In genomic region chr6:144095134-144096002, GRCh38 we compare ENCODE assay signal across 1 cellular context.
TF ChIP-seq lines count a peak whose summit lies in the region.

SF3B5 (minus strand) TSS chr6:144095573; CDS start chr6:144095497, 76 bp downstream.

TF ChIP-seq in HepG2, 621 proteins besides CTCF, POLR2A, EP300 and RAD21 (continued from another document and continues in another):
- TF ChIP-seq ARID5B (CRISPR knock-in tag; IDR thresholded peaks at IDR 0.05), result peak; percentile 64
- peak; percentile 65; the same call in 1 of the 2 replicates for TF ChIP-seq MTA1 (CRISPR knock-in tag; IDR thresholded peaks at IDR 0.05; ENCODE audit: borderline replicate concordance)
- no peak for TF ChIP-seq ADNP (CRISPR knock-in tag; IDR thresholded peaks at IDR 0.05)
- TF ChIP-seq ISX (CRISPR knock-in tag; conservative IDR thresholded peaks at IDR 0.05), result no peak
- TF ChIP-seq RBM39 (IDR thresholded peaks at IDR 0.05; ENCODE audit: low read depth, low read length, poor library complexity, severe bottlenecking), result peak; percentile 41
- TF ChIP-seq SUZ12 (IDR thresholded peaks at IDR 0.05; ENCODE audit: low read depth, low read length), result peak; percentile 81
- TF ChIP-seq HIVEP1 (CRISPR knock-in tag; IDR thresholded peaks at IDR 0.05), result peak; percentile 79
- TF ChIP-seq MLLT10 (CRISPR knock-in tag; IDR thresholded peaks at IDR 0.05), result no peak
- peak; percentile 90; the same call in 1 of the 2 replicates for TF ChIP-seq HNF1B (CRISPR knock-in tag; IDR thresholded peaks at IDR 0.05)
- TF ChIP-seq ZNF790 (CRISPR knock-in tag; IDR thresholded peaks at IDR 0.05; ENCODE audit: borderline replicate concordance), result peak; percentile 85; the same call in 1 of the 2 replicates
- peak; percentile 73 for TF ChIP-seq MIER2 (CRISPR knock-in tag; IDR thresholded peaks at IDR 0.05)
- TF ChIP-seq ZNF776 (CRISPR knock-in tag; IDR thresholded peaks at IDR 0.05), result peak; percentile 56
- TF ChIP-seq ZSCAN22 (CRISPR knock-in tag; IDR thresholded peaks at IDR 0.05), result peak; percentile 46; the same call in 1 of the 2 replicates
- TF ChIP-seq PHF8 (CRISPR knock-in tag; IDR thresholded peaks at IDR 0.05), result peak; percentile 98
- TF ChIP-seq CBX1 (IDR thresholded peaks at IDR 0.05; ENCODE audit: low read depth), result peak; percentile 86
- TF ChIP-seq SIN3A (IDR thresholded peaks at IDR 0.05; ENCODE audit: borderline replicate concordance, low read depth, low read length), result peak; percentile 97
- peak; percentile 81; the same call in 1 of the 2 replicates for TF ChIP-seq NKX3-1 (CRISPR knock-in tag; IDR thresholded peaks at IDR 0.05)
- TF ChIP-seq ONECUT2 (CRISPR knock-in tag; IDR thresholded peaks at IDR 0.05), result no peak; the same call in 1 of the 2 replicates
- TF ChIP-seq MYPOP (CRISPR knock-in tag; IDR thresholded peaks at IDR 0.05), result peak; percentile 83; the same call in 1 of the 2 replicates
- no peak for TF ChIP-seq ZNF577 (CRISPR knock-in tag; IDR thresholded peaks at IDR 0.05; ENCODE audit: borderline replicate concordance, low read depth)
- no peak for TF ChIP-seq PBX3 (CRISPR knock-in tag; IDR thresholded peaks at IDR 0.05; ENCODE audit: borderline replicate concordance)
- TF ChIP-seq FOSL2 (CRISPR knock-in tag; IDR thresholded peaks at IDR 0.05), result peak; percentile 82
- no peak for TF ChIP-seq SMAD9 (CRISPR knock-in tag; IDR thresholded peaks at IDR 0.05)
- peak; percentile 48 for TF ChIP-seq RERE (CRISPR knock-in tag; IDR thresholded peaks at IDR 0.05; ENCODE audit: low read depth)
- TF ChIP-seq ZNF549 (CRISPR knock-in tag; IDR thresholded peaks at IDR 0.05), result no peak
- peak; percentile 44; the same call in 1 of the 2 replicates for TF ChIP-seq ZNF333 (CRISPR knock-in tag; IDR thresholded peaks at IDR 0.05; ENCODE audit: borderline replicate concordance)
- no peak for TF ChIP-seq ZNF749 (CRISPR knock-in tag; IDR thresholded peaks at IDR 0.05; ENCODE audit: borderline replicate concordance)
- peak; percentile 60; the same call in 1 of the 2 replicates for TF ChIP-seq ZNF460 (CRISPR knock-in tag; IDR thresholded peaks at IDR 0.05; ENCODE audit: borderline replicate concordance)
- peak; percentile 62 for TF ChIP-seq ZBTB40 (IDR thresholded peaks at IDR 0.05)
- TF ChIP-seq ZBTB40 (CRISPR knock-in tag; IDR thresholded peaks at IDR 0.05), result peak; percentile 76; the same call in 1 of the 2 replicates
- peak; percentile 93 for TF ChIP-seq SALL2 (CRISPR knock-in tag; IDR thresholded peaks at IDR 0.05)
- peak; percentile 98 for TF ChIP-seq ELF3 (CRISPR knock-in tag; IDR thresholded peaks at IDR 0.05)
- peak; percentile 76; the same call in 1 of the 2 replicates for TF ChIP-seq ZFP41 (CRISPR knock-in tag; IDR thresholded peaks at IDR 0.05; ENCODE audit: borderline replicate concordance)
- TF ChIP-seq MBNL3 (CRISPR knock-in tag; conservative IDR thresholded peaks at IDR 0.05), result no peak
- TF ChIP-seq ATRX (CRISPR knock-in tag; IDR thresholded peaks at IDR 0.05; ENCODE audit: borderline replicate concordance), result no peak
- TF ChIP-seq MEIS2 (CRISPR knock-in tag; IDR thresholded peaks at IDR 0.05), result peak; percentile 48; the same call in 1 of the 2 replicates
- TF ChIP-seq HOXA5 (CRISPR knock-in tag; IDR thresholded peaks at IDR 0.05), result no peak
- no peak for TF ChIP-seq SKI (IDR thresholded peaks at IDR 0.05; ENCODE audit: partially characterized antibody)
- TF ChIP-seq GABPB1 (CRISPR knock-in tag; IDR thresholded peaks at IDR 0.05), result peak; percentile 99
- TF ChIP-seq TEAD3 (CRISPR knock-in tag; optimal IDR thresholded peaks at IDR 0.05; ENCODE audit: borderline replicate concordance), result peak; percentile 90
